ENCODE assay signal across 1 cellular context in genomic region chr9:6412572-6413364, GRCh38.
A peak's percentile ranks its signal among the peaks of the same experiment; 100 is the strongest.
TF ChIP-seq lines count a peak whose summit lies in the region.

Gene UHRF2 (plus strand): TSS chr9:6413199. CDS start chr9:6413491, 292 bp downstream.

TF ChIP-seq in K562, 482 proteins besides CTCF, POLR2A, EP300 and RAD21 (continued from another document):
- TF ChIP-seq RNF219 (CRISPR knock-in tag; IDR thresholded peaks at IDR 0.05) (no peak), HEY1 (CRISPR knock-in tag; IDR thresholded peaks at IDR 0.05; ENCODE audit: borderline replicate concordance) (no peak), ZNF133 (CRISPR knock-in tag; IDR thresholded peaks at IDR 0.05) (no peak), SRF (CRISPR knock-in tag; IDR thresholded peaks at IDR 0.05) (0 out of 4 replicates have a peak, but pooled peaks of 1 of the 2 experiments have one; percentile 21), POLR2G (IDR thresholded peaks at IDR 0.05; ENCODE audit: low read depth, low read length) (peak; percentile 95), TAF15 (IDR thresholded peaks at IDR 0.05; ENCODE audit: low read depth, low read length) (no peak), HNRNPLL (IDR thresholded peaks at IDR 0.05; ENCODE audit: low read depth, low read length, poor library complexity, severe bottlenecking) (peak; percentile 26), TBL1XR1 (IDR thresholded peaks at IDR 0.05; ENCODE audit: low read length in 2 of 2) (no peak), HINFP (tag; conservative IDR thresholded peaks at IDR 0.05; ENCODE audit: low read depth) (no peak), NR2F6 (CRISPR knock-in tag; IDR thresholded peaks at IDR 0.05) (no peak), ATF7 (IDR thresholded peaks at IDR 0.05) (peak; percentile 12; the same call in 1 of the 2 replicates), CHAMP1 (IDR thresholded peaks at IDR 0.05) (peak; percentile 86), LEF1 (IDR thresholded peaks at IDR 0.05) (peak; percentile 37; the same call in 1 of the 2 replicates), FIP1L1 (IDR thresholded peaks at IDR 0.05; ENCODE audit: low read depth, low read length, poor library complexity, severe bottlenecking) (no peak), PHF8 (IDR thresholded peaks at IDR 0.05; ENCODE audit: borderline replicate concordance, low read length) (peak; percentile 69; the same call in 1 of the 2 replicates), RBM25 (IDR thresholded peaks at IDR 0.05; ENCODE audit: low read depth, low read length, severe bottlenecking) (peak; percentile 80), TBP (optimal IDR thresholded peaks at IDR 0.05; ENCODE audit: low read depth, low read length) (peak; percentile 91), ZBTB9 (CRISPR knock-in tag; IDR thresholded peaks at IDR 0.05) (no peak), MAFF (IDR thresholded peaks at IDR 0.05; ENCODE audit: low read length) (peak; percentile 76; the same call in 1 of the 2 replicates), NFATC3 (IDR thresholded peaks at IDR 0.05) (no peak), E2F4 (CRISPR knock-in tag; IDR thresholded peaks at IDR 0.05; ENCODE audit: low read depth) (no peak), NBN (IDR thresholded peaks at IDR 0.05; ENCODE audit: low read depth) (no peak), MXI1 (IDR thresholded peaks at IDR 0.05; ENCODE audit: low read depth, low read length) (0 out of 2 replicates have a peak, but pooled peaks have one; percentile 15), EP400 (IDR thresholded peaks at IDR 0.05) (peak; percentile 58), MYBL2 (IDR thresholded peaks at IDR 0.05; ENCODE audit: low read depth) (peak; percentile 73), MYBL2 (CRISPR knock-in tag; IDR thresholded peaks at IDR 0.05; ENCODE audit: borderline replicate concordance) (no peak), YY1 (IDR thresholded peaks at IDR 0.05; ENCODE audit: borderline replicate concordance in 1 of 3, control insufficient read depth in 1 of 3, extremely low read depth in 1 of 3, insufficient read depth in 3 of 3, insufficient read length in 1 of 3, insufficient replicate concordance in 2 of 3, low read depth in 1 of 3, low read length in 2 of 3) (peak in 2 of 3 experiments; percentile 83 to 89), L3MBTL2 (IDR thresholded peaks at IDR 0.05) (peak; percentile 72; the same call in 1 of the 2 replicates), VEZF1 (CRISPR knock-in tag; IDR thresholded peaks at IDR 0.05) (peak; percentile 32; the same call in 1 of the 2 replicates), ZNF586 (CRISPR knock-in tag; conservative IDR thresholded peaks at IDR 0.05) (no peak), POLR2AphosphoS5 (IDR thresholded peaks at IDR 0.05; ENCODE audit: control insufficient read depth, insufficient read depth, low read depth, low read length) (peak; percentile 74), CSDE1 (IDR thresholded peaks at IDR 0.05) (no peak), ZNF384 (IDR thresholded peaks at IDR 0.05; ENCODE audit: low read depth, low read length) (no peak), TFAP4 (CRISPR knock-in tag; IDR thresholded peaks at IDR 0.05; ENCODE audit: borderline replicate concordance) (peak; percentile 62), XRCC3 (IDR thresholded peaks at IDR 0.05) (no peak), CEBPG (CRISPR knock-in tag; IDR thresholded peaks at IDR 0.05) (peak; percentile 73), CEBPG (tag; conservative IDR thresholded peaks at IDR 0.05 in 1 of 2, IDR thresholded peaks at IDR 0.05 in 1 of 2) (no peak), ARHGAP35 (IDR thresholded peaks at IDR 0.05; ENCODE audit: partially characterized antibody) (peak; percentile 94), NFRKB (IDR thresholded peaks at IDR 0.05; ENCODE audit: low read depth) (peak; percentile 44; the same call in 1 of the 2 replicates), FOXK2 (conservative IDR thresholded peaks at IDR 0.05 in 1 of 2, IDR thresholded peaks at IDR 0.05 in 1 of 2; ENCODE audit: low read depth in 2 of 2) (peak; percentile 87 to 88), NCOA6 (IDR thresholded peaks at IDR 0.05) (no peak), CREBBP (IDR thresholded peaks at IDR 0.05; ENCODE audit: low read depth, low read length) (no peak), WHSC1 (IDR thresholded peaks at IDR 0.05; ENCODE audit: low read length) (no peak), CREB3L1 (IDR thresholded peaks at IDR 0.05; ENCODE audit: borderline replicate concordance, low read depth) (peak; percentile 73), NR2C2 (CRISPR knock-in tag; IDR thresholded peaks at IDR 0.05) (no peak), NR2C2 (tag; IDR thresholded peaks at IDR 0.05) (peak; percentile 86), ZNF280A (IDR thresholded peaks at IDR 0.05; ENCODE audit: low read depth, partially characterized antibody) (no peak), SPI1 (IDR thresholded peaks at IDR 0.05; ENCODE audit: borderline replicate concordance, low read depth, low read length) (peak; percentile 89), FOXM1 (IDR thresholded peaks at IDR 0.05; ENCODE audit: low read depth) (peak; percentile 35; the same call in 1 of the 2 replicates), FOXM1 (CRISPR knock-in tag; IDR thresholded peaks at IDR 0.05; ENCODE audit: low read depth) (no peak), ZFX (CRISPR knock-in tag; IDR thresholded peaks at IDR 0.05) (peak; percentile 70), KDM5B (IDR thresholded peaks at IDR 0.05; ENCODE audit: insufficient replicate concordance, low read depth, low read length) (peak; percentile 70), TRIM28 (IDR thresholded peaks at IDR 0.05) (no peak), NFE2L1 (tag; IDR thresholded peaks at IDR 0.05; ENCODE audit: borderline replicate concordance, low read depth) (no peak), C11orf30 (IDR thresholded peaks at IDR 0.05; ENCODE audit: low read depth) (no peak)
